Comparison of ENCODE assay signal across 14 cellular contexts in the genomic region with DNA sequence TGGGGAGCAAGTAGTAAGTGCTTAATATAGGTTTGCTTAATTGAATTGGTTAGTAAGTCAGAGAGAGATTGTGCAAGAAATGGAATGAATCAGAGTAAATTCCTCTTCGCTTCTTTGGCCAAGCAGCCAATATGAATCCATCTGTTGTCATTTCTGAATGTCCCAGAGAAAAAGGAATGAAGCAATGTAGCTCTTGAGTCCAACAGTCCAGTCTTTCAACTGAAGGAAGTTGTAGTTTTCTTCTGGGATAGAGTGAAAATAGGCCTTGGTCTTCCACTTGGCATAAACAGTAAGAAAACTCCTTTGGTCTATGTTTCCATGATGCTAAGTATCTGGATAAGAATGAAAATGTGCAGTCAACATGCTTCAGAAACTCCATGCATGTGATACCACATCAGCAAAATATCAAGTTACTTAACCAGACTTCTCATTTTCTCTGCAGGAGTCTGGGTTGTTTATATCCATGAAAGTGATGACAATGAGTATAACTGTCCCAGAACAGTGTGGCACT. TPM values are rescaled to one million over a fixed set of nuclear protein-coding genes. Genes with fewer than 3 reads are reported as not detected.
DNase-seq lines count a peak whose midpoint lies in the region; TF ChIP-seq lines count a peak whose summit lies in the region.
"Had no signal": no experiment of that assay in that cellular context is flagged by ENCODE, and none has a peak within 500 bp of the region (broad histone marks: within the 10 kb centered on the region; RNA-seq: fewer than 3 reads in every experiment).

No MANE protein-coding gene starts in this region.

- H3K4me3 ChIP-seq in kidney epithelial cell (ENCODE audit: low read depth, low read length) (no peak overlapping the region), thymus (ENCODE audit: low read length) (no peak overlapping the region), Karpas-422 (ENCODE audit: low read length) (no peak overlapping the region)

- H3K79me2 ChIP-seq in Karpas-422 (ENCODE audit: low read length): no peaks in the 10 kb centered on the region

- H3K27me3 ChIP-seq in kidney epithelial cell (ENCODE audit: control insufficient read depth, insufficient read depth, low read length): peaks cover 10% of the 10 kb centered on the region
- H3K27me3 ChIP-seq in thymus (ENCODE audit: control insufficient read depth, insufficient read depth): no peaks in the 10 kb centered on the region
- H3K27me3 ChIP-seq in Karpas-422 (ENCODE audit: low read length): no peaks in the 10 kb centered on the region

- H3K9me3 ChIP-seq in thymus (ENCODE audit: control insufficient read depth) (no peaks in the 10 kb centered on the region), Karpas-422 (ENCODE audit: low read length) (no peaks in the 10 kb centered on the region)

- TF ChIP-seq CTCF in chondrocyte (IDR thresholded peaks at IDR 0.05) (no peak), kidney epithelial cell (IDR thresholded peaks at IDR 0.05; ENCODE audit: insufficient read depth, low read length, poor library complexity, severe bottlenecking) (no peak)

- H3K4me3 Mint-ChIP-seq in chondrocyte (ENCODE audit: unreplicated experiment): no peak overlapping the region
- H3K4me3 Mint-ChIP-seq: activated naive CD4-positive, alpha-beta T cell treated with anti-CD3 and anti-CD28 coated beads, Interleukin-2, amount 50 U/mL, for 24 hours had no signal

- peaks cover 66% of the 10 kb centered on the region for H3K4me1 Mint-ChIP-seq in chondrocyte (ENCODE audit: low read depth)
- H3K4me1 Mint-ChIP-seq: activated naive CD4-positive, alpha-beta T cell treated with anti-CD3 and anti-CD28 coated beads, Interleukin-2, amount 50 U/mL, for 24 hours had no signal

- no peak overlapping the region for H2AFZ ChIP-seq in Karpas-422 (ENCODE audit: low read length)

- no peak overlapping the region for H3K9ac ChIP-seq in Karpas-422 (ENCODE audit: low read length)

- peaks cover 2% of the 10 kb centered on the region for H3K36me3 Mint-ChIP-seq in chondrocyte (ENCODE audit: low read depth)
- H3K36me3 Mint-ChIP-seq: activated naive CD4-positive, alpha-beta T cell treated with anti-CD3 and anti-CD28 coated beads, Interleukin-2, amount 50 U/mL, for 24 hours had no signal

- peak overlapping the region; percentile 82 for H3K27ac Mint-ChIP-seq in chondrocyte (ENCODE audit: unreplicated experiment)
- H3K27ac Mint-ChIP-seq: activated naive CD4-positive, alpha-beta T cell treated with anti-CD3 and anti-CD28 coated beads, Interleukin-2, amount 50 U/mL, for 24 hours had no signal

- peaks cover under 1% of the 10 kb centered on the region for H3K9me3 Mint-ChIP-seq in chondrocyte (ENCODE audit: low read depth)

- no peaks in the 10 kb centered on the region for H3K27me3 Mint-ChIP-seq in chondrocyte (ENCODE audit: low read depth)

- H3K4me1 ChIP-seq in thymus (ENCODE audit: control insufficient read depth, insufficient read depth, low read length): no peaks in the 10 kb centered on the region
- H3K4me1 ChIP-seq in Karpas-422 (ENCODE audit: low read length): no peaks in the 10 kb centered on the region

- H3K36me3 ChIP-seq in kidney epithelial cell (ENCODE audit: control insufficient read depth, insufficient read depth, low read length): no peaks in the 10 kb centered on the region
- H3K36me3 ChIP-seq in thymus (ENCODE audit: control insufficient read depth, insufficient read depth): no peaks in the 10 kb centered on the region
- no peaks in the 10 kb centered on the region for H3K36me3 ChIP-seq in Karpas-422 (ENCODE audit: insufficient read depth, low read length)

- 88% methylated on average over 1 of the region's 1 CpG for WGBS in thymus

- H4K20me1 ChIP-seq in Karpas-422 (ENCODE audit: insufficient read depth, low read depth, low read length): no peaks in the 10 kb centered on the region

- no peaks in the 10 kb centered on the region for H3K9me2 ChIP-seq in Karpas-422 (replicated peaks; ENCODE audit: insufficient read depth, low read length)

- peak overlapping the region; percentile 9 for H3K27ac ChIP-seq in thymus (ENCODE audit: low read depth)
- H3K27ac ChIP-seq in Karpas-422 (ENCODE audit: low read length): no peak overlapping the region

- peak; percentile 52 for DNase-seq in HuH-7 (ENCODE audit: low spot score)
- no peak for DNase-seq in chondrocyte (ENCODE audit: low spot score)
- DNase-seq in kidney epithelial cell (ENCODE audit: low read depth): peak; percentile 28
- DNase-seq in NCI-H2107 treated with DMSO at 0.1 percent for 48 hours (lab: John Stamatoyannopoulos, UW; ENCODE audit: unreplicated experiment): no peak
- DNase-seq in NCI-H1092 treated with DMSO at 0.1 percent for 48 hours (lab: John Stamatoyannopoulos, UW): no peak
- no peak for DNase-seq in NCI-H82 treated with DMSO at 0.1 percent for 48 hours (lab: John Stamatoyannopoulos, UW; ENCODE audit: unreplicated experiment)
- DNase-seq in Karpas-422: no peak
- DNase-seq: DMS153; NCI-H1048; PC-3; stimulated activated CD4-positive, alpha-beta T cell treated with anti-CD3 and anti-CD28 coated beads, Interleukin-4, amount 100 ng/mL, for 4 hours had no signal

- no peak overlapping the region for H3K4me2 ChIP-seq in Karpas-422 (ENCODE audit: low read depth, low read length, poor library complexity, severe bottlenecking)

RNA-seq across cellular contexts. Expression of a gene that starts 1.8 kb away (rescaled TPM):
- total RNA-seq in chondrocyte (98.5 to 258 TPM (median 102 TPM) in 3 replicates), kidney epithelial cell (0.89 and 1.3 TPM in 2 replicates)
- 9.6 TPM for polyA plus RNA-seq in thymus
- total RNA-seq in Karpas-422 (2014; rRNA removed; shearing (Covaris generic); ENCODE audit: low replicate concordance): not detected in 2 replicates
- total RNA-seq: PC-3 had no signal

RNA-seq across cellular contexts. Expression of a gene that starts 48.5 kb away (rescaled TPM):
- total RNA-seq in chondrocyte: 0.51 to 4.2 TPM (median 0.90 TPM) in 3 replicates
- not detected in 2 replicates for total RNA-seq in kidney epithelial cell
- polyA plus RNA-seq in thymus: 8.5 TPM
- not detected in 2 replicates for total RNA-seq in Karpas-422 (2014; rRNA removed; shearing (Covaris generic); ENCODE audit: low replicate concordance)
- total RNA-seq: mononuclear cell, PC-3 had no signal

Comparison
In these comparisons a context has a peak if more than half of its experiments do, and no peak if none do; other contexts are left out.
1. DNase-seq: peak in HuH-7 (single experiment) and kidney epithelial cell (single experiment); none in chondrocyte (single experiment), NCI-H2107 treated with DMSO at 0.1 percent for 48 hours (single experiment), NCI-H1092 treated with DMSO at 0.1 percent for 48 hours (single experiment), NCI-H82 treated with DMSO at 0.1 percent for 48 hours (single experiment) and Karpas-422 (single experiment).
2. RNA of a gene that starts 1.8 kb away (total RNA-seq): 98.5 to 258 TPM in chondrocyte; 0.89 to 1.3 TPM in kidney epithelial cell and not detected in Karpas-422; every median in the first group is over 10 times any median in the second.